ENCODE assay signal across 19 cellular contexts in the genomic region with DNA sequence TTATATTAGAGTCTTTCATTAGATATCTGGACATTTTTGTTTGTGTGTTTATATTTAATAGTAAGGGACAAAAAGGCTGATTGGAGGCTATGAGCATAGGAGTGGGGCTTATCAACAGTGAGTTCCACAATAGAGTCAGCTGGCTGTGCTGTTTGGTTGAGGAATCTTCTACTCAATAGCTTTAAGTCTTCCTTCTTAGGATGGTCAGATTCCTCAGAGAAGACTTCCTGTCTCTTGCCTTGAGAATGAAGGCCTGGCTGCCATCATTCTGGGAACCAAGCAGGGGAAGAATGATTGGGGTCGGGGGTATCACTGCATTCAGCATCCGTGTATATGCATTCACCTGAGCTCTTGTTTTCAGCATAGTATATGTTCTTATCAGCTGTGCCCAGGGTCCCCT. TPM values are rescaled to one million over a fixed set of nuclear protein-coding genes. Genes with fewer than 3 reads are reported as not detected.
DNase-seq lines count a peak whose midpoint lies in the region; ATAC-seq and TF ChIP-seq lines count a peak whose summit lies in the region.
"Had no signal": no experiment of that assay in that cellular context is flagged by ENCODE, and none has a peak within 500 bp of the region (broad histone marks: within the 10 kb centered on the region; RNA-seq: fewer than 3 reads in every experiment).

No MANE protein-coding gene starts in this region.

- H3K27ac ChIP-seq in breast epithelium, result no peak overlapping the region
- H3K27ac ChIP-seq in trophoblast cell (ENCODE audit: low read depth, low read length), result no peak overlapping the region
- H3K27ac ChIP-seq: BLaER1 had no signal

- H3K79me2 ChIP-seq in trophoblast cell (ENCODE audit: control insufficient read depth, insufficient read depth, low read length, poor library complexity), result no peaks in the 10 kb centered on the region

- no peak overlapping the region for H4K8ac ChIP-seq in trophoblast cell (ENCODE audit: low read depth, low read length)

- WGBS in trophoblast cell (ENCODE audit: extremely low coverage, insufficient coverage, insufficient read length), result no CpG with 5 or more reads among the region's 2 CpGs

- H3K27me3 ChIP-seq in breast epithelium (no peaks in the 10 kb centered on the region), trophoblast cell (ENCODE audit: insufficient read depth, low read length) (no peaks in the 10 kb centered on the region)
- H3K27me3 ChIP-seq: BLaER1 had no signal

- no peak overlapping the region for H2BK5ac ChIP-seq in trophoblast cell (ENCODE audit: low read depth, low read length, poor library complexity)

- H2AFZ ChIP-seq in trophoblast cell (ENCODE audit: insufficient read depth, low read length, poor library complexity), result no peak overlapping the region

- H3K9ac ChIP-seq in trophoblast cell (ENCODE audit: low read length), result no peak overlapping the region
- H3K9ac ChIP-seq: BLaER1 had no signal

- H3K4ac ChIP-seq in trophoblast cell (ENCODE audit: low read depth, low read length), result no peak overlapping the region

- no peak overlapping the region for H3K14ac ChIP-seq in trophoblast cell (ENCODE audit: low read length)

- TF ChIP-seq CTCF in breast epithelium (IDR thresholded peaks at IDR 0.05), result no peak

- H3K4me3 ChIP-seq in breast epithelium, result no peak overlapping the region
- no peak overlapping the region for H3K4me3 ChIP-seq in trophoblast cell (ENCODE audit: low read depth, low read length)
- H3K4me3 ChIP-seq: BLaER1, HAP-1 had no signal

- ATAC-seq in T-helper 17 cell, result no peak

- TF ChIP-seq POLR2A in breast epithelium (IDR thresholded peaks at IDR 0.05), result no peak

- H3K4me2 ChIP-seq in trophoblast cell (ENCODE audit: low read length), result no peak overlapping the region
- H3K4me2 ChIP-seq: BLaER1 had no signal

- H3K9me3 ChIP-seq in T-helper 17 cell (ENCODE audit: control insufficient read depth, low read length, poor library complexity, severe bottlenecking) (no peaks in the 10 kb centered on the region), breast epithelium (no peaks in the 10 kb centered on the region), trophoblast cell (ENCODE audit: insufficient read depth, low read depth, low read length) (no peaks in the 10 kb centered on the region)
- H3K9me3 ChIP-seq: BLaER1, HAP-1 had no signal

- H3K79me1 ChIP-seq in trophoblast cell (ENCODE audit: low read length), result no peaks in the 10 kb centered on the region

- H3K36me3 Mint-ChIP-seq in T-helper 17 cell (ENCODE audit: low read depth), result peaks cover 15% of the 10 kb centered on the region

- H3K27me3 Mint-ChIP-seq in T-helper 17 cell, result no peaks in the 10 kb centered on the region

- H3K27ac Mint-ChIP-seq in T-helper 17 cell, result peak overlapping the region; percentile 84

- intact Hi-C loops in breast epithelium (cut with DNase I; ENCODE audit: low total_unique reads), result no loop called here
- intact Hi-C loops in posterior vena cava (cut with DNase I), result no loop called here

- H4K12ac ChIP-seq in trophoblast cell (ENCODE audit: low read depth, low read length), result no peak overlapping the region

- H3K4me1 Mint-ChIP-seq in T-helper 17 cell, result peaks cover 22% of the 10 kb centered on the region

- H3K18ac ChIP-seq in trophoblast cell (ENCODE audit: low read length), result no peak overlapping the region

- H3K4me1 ChIP-seq in breast epithelium (peaks cover 0 to 8% of the 10 kb centered on the region in 2 donors), trophoblast cell (ENCODE audit: control insufficient read depth in 1 of 2, insufficient read depth in 2 of 2, low read length in 2 of 2) (no peaks in the 10 kb centered on the region)

- no peaks in the 10 kb centered on the region for H3K36me3 ChIP-seq in breast epithelium
- peaks cover 0 to 2% of the 10 kb centered on the region in 2 experiments for H3K36me3 ChIP-seq in trophoblast cell (ENCODE audit: control insufficient read depth in 1 of 2, insufficient read depth in 2 of 2, low read length in 2 of 2)

- no peak overlapping the region for H2BK12ac ChIP-seq in trophoblast cell (ENCODE audit: low read length)

- H3K23ac ChIP-seq in trophoblast cell (ENCODE audit: low read length), result no peak overlapping the region

- H4K91ac ChIP-seq in trophoblast cell (ENCODE audit: low read depth, low read length), result no peak overlapping the region

- no peak overlapping the region for H2AK5ac ChIP-seq in trophoblast cell (ENCODE audit: low read length)

- no peak overlapping the region for H2BK120ac ChIP-seq in trophoblast cell (ENCODE audit: insufficient read depth, low read length, poor library complexity)

- no peak overlapping the region for H3K4me3 Mint-ChIP-seq in T-helper 17 cell

- no peak for DNase-seq in T-helper 17 cell
- peak; percentile 30 for DNase-seq in dermis blood vessel endothelial cell
- peak; percentile 50 for DNase-seq in medulla oblongata (ENCODE audit: extremely low spot score)
- DNase-seq in breast epithelium (ENCODE audit: low spot score in 2 of 2), result no peak
- no peak for DNase-seq in trophoblast cell
- DNase-seq in NOMO-1 treated with dmso at 0.1 percent for 144 hours (lab: John Stamatoyannopoulos, UW; ENCODE audit: unreplicated experiment), result no peak
- DNase-seq in posterior vena cava (ENCODE audit: low spot score), result no peak
- DNase-seq: COR-L47, DMS153, EL, IMR-90, NCI-H1417, NCI-H1930, NCI-H2171 treated with DMSO at 0.1 percent for 48 hours, NCI-H510A, RPMI8226 had no signal

RNA-seq across cellular contexts. Expression of a gene that starts 31.9 kb away (rescaled TPM):
- total RNA-seq in T-helper 17 cell, result not detected
- not detected in 2 replicates for total RNA-seq in dermis blood vessel endothelial cell
- 10 to 100 TPM in 1 of 3 donors, 1 to 10 TPM in 1, under 1 TPM in 1; 0.32 to 31.8 (median 5.4) TPM for total RNA-seq in breast epithelium
- 0.04 and 0.07 TPM in 2 replicates for polyA plus RNA-seq in trophoblast cell (2013)
- total RNA-seq in posterior vena cava, result not detected
- total RNA-seq: HT-29 had no signal

RNA-seq across cellular contexts. Expression of a gene that starts 35.1 kb away (rescaled TPM):
- total RNA-seq in T-helper 17 cell (10 to 100 TPM; 67.1 to 68.2 TPM), dermis blood vessel endothelial cell (34.9 and 47.6 TPM in 2 replicates), breast epithelium (100 to 1,000 TPM in 1 of 3 donors, 10 to 100 TPM in 2; 66.6 to 106 (median 98.9) TPM), posterior vena cava (10 to 100 TPM; 56.5 to 64.9 TPM)
- 16.8 and 17.0 TPM in 2 replicates for polyA plus RNA-seq in trophoblast cell (2013)

Comparison
In these comparisons a context has a peak if more than half of its experiments do, and no peak if none do; other contexts are left out.
1. DNase-seq: peak in dermis blood vessel endothelial cell (single experiment) and medulla oblongata (single experiment); none in T-helper 17 cell (0 of 3), breast epithelium (0 of 2), trophoblast cell (0 of 2), NOMO-1 treated with dmso at 0.1 percent for 144 hours (single experiment) and posterior vena cava (single experiment).